Comparison of ENCODE assay signal across 24 cellular contexts in the genomic region with DNA sequence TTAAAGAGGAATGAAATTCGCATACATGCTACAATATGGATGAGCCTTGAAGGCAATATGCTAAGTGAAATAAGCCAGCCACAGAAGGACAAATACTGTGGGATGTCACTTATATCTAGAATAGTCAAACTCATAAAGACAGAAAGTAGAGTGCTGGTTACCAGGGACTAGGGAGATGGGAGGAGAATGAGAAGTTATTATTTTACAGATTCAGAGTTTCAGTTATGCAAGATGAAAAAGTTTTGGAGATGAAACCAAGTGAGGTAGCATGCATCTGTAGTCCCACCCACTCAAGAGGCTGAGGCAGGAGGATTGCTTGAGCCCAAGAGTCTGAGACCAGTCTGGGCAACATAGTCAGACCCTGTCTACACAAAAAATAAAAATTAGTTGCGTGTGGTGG.
A peak's percentile ranks its signal among the peaks of the same experiment; 100 is the strongest.
DNase-seq lines count a peak whose midpoint lies in the region; ATAC-seq lines count a peak whose summit lies in the region.
"Had no signal": no experiment of that assay in that cellular context is flagged by ENCODE, and none has a peak within 500 bp of the region (broad histone marks: within the 10 kb centered on the region; RNA-seq: fewer than 3 reads in every experiment).

No MANE protein-coding gene starts in this region.

- H3K4me1 Mint-ChIP-seq in stimulated activated naive CD8-positive, alpha-beta T cell treated with anti-CD3 and anti-CD28 coated beads, Interleukin-15, amount 100 ng/mL, for 72 hours: peaks cover 30% of the 10 kb centered on the region
- H3K4me1 Mint-ChIP-seq in activated T-helper 17 cell treated with anti-CD3 and anti-CD28 coated beads, Interleukin-2, amount 50 U/mL, for 72 hours: peaks cover 19% of the 10 kb centered on the region

- peak; percentile 7 for ATAC-seq in stimulated activated naive CD8-positive, alpha-beta T cell treated with anti-CD3 and anti-CD28 coated beads, Interleukin-15, amount 100 ng/mL, for 72 hours
- ATAC-seq in stimulated activated naive CD8-positive, alpha-beta T cell treated with anti-CD3 and anti-CD28 coated beads, Interleukin-15, Interleukin-2, amounts not matched to agents 100 U/mL and 50 U/mL, for 24 hours: no peak
- ATAC-seq in GM19463 (IDR thresholded peaks at IDR 0.05; ENCODE audit: unreplicated experiment): peak; percentile 8
- peak; percentile 36 for ATAC-seq in activated T-helper 17 cell treated with anti-CD3 and anti-CD28 coated beads, Interleukin-2, amount 50 U/mL, for 72 hours (replicated peaks)
- no peak for ATAC-seq in left lobe of liver
- ATAC-seq: A549, GM23338 had no signal

- H3K4me3 Mint-ChIP-seq in stimulated activated naive CD8-positive, alpha-beta T cell treated with anti-CD3 and anti-CD28 coated beads, Interleukin-15, amount 100 ng/mL, for 72 hours: no peak overlapping the region
- H3K4me3 Mint-ChIP-seq in activated T-helper 17 cell treated with anti-CD3 and anti-CD28 coated beads, Interleukin-2, amount 50 U/mL, for 72 hours: no peak overlapping the region
- H3K4me3 Mint-ChIP-seq: B cell, CD14-positive monocyte, GM23338 had no signal

- no peak overlapping the region for H3K27ac Mint-ChIP-seq in stimulated activated naive CD8-positive, alpha-beta T cell treated with anti-CD3 and anti-CD28 coated beads, Interleukin-15, amount 100 ng/mL, for 72 hours
- H3K27ac Mint-ChIP-seq in activated T-helper 17 cell treated with anti-CD3 and anti-CD28 coated beads, Interleukin-2, amount 50 U/mL, for 72 hours: no peak overlapping the region
- H3K27ac Mint-ChIP-seq: B cell, GM23338 had no signal

- DNase-seq in stimulated activated naive CD8-positive, alpha-beta T cell treated with anti-CD3 and anti-CD28 coated beads, Interleukin-15, amount 100 ng/mL, for 72 hours: no peak
- no peak for DNase-seq in stimulated activated naive CD8-positive, alpha-beta T cell treated with anti-CD3 and anti-CD28 coated beads, Interleukin-15, Interleukin-2, amounts not matched to agents 100 U/mL and 50 U/mL, for 24 hours
- DNase-seq in left lobe of liver (ENCODE audit: low spot score) (no peak), NCI-H2081 (lab: John Stamatoyannopoulos, UW) (no peak), SHP77 treated with DMSO at 0.1 percent for 48 hours (lab: John Stamatoyannopoulos, UW) (no peak)
- DNase-seq: DMS79; IMR-90; MV-4-11; NCI-H1105 treated with DMSO at 0.1 percent for 48 hours; NCI-H2029 treated with DMSO at 0.1 percent for 48 hours; NCI-H2171; NCI-H345; NCI-H524; NCI-H774; NK-92 treated with Interleukin-12 subunit alpha and Interleukin-12 subunit beta, amount 100 ng/mL, for 24 hours; Peyer's patch; SJCRH30; T-helper 1 cell had no signal

- H3K27me3 Mint-ChIP-seq in stimulated activated naive CD8-positive, alpha-beta T cell treated with anti-CD3 and anti-CD28 coated beads, Interleukin-15, amount 100 ng/mL, for 72 hours: peaks cover 20% of the 10 kb centered on the region
- peaks cover 9% of the 10 kb centered on the region for H3K27me3 Mint-ChIP-seq in activated T-helper 17 cell treated with anti-CD3 and anti-CD28 coated beads, Interleukin-2, amount 50 U/mL, for 72 hours
- H3K27me3 Mint-ChIP-seq: B cell had no signal

- H3K36me3 Mint-ChIP-seq in activated T-helper 17 cell treated with anti-CD3 and anti-CD28 coated beads, Interleukin-2, amount 50 U/mL, for 72 hours (ENCODE audit: low read depth): no peaks in the 10 kb centered on the region
- H3K36me3 Mint-ChIP-seq: CD14-positive monocyte had no signal

- H3K9me3 Mint-ChIP-seq in stimulated activated naive CD8-positive, alpha-beta T cell treated with anti-CD3 and anti-CD28 coated beads, Interleukin-15, amount 100 ng/mL, for 72 hours: no peaks in the 10 kb centered on the region
- H3K9me3 Mint-ChIP-seq in activated T-helper 17 cell treated with anti-CD3 and anti-CD28 coated beads, Interleukin-2, amount 50 U/mL, for 72 hours: no peaks in the 10 kb centered on the region
- H3K9me3 Mint-ChIP-seq: GM23338 had no signal

Comparison
In these comparisons a context has a peak if more than half of its experiments do, and no peak if none do; other contexts are left out.
1. ATAC-seq: peak in stimulated activated naive CD8-positive, alpha-beta T cell treated with anti-CD3 and anti-CD28 coated beads, Interleukin-15, amount 100 ng/mL, for 72 hours (single experiment), GM19463 (single experiment) and activated T-helper 17 cell treated with anti-CD3 and anti-CD28 coated beads, Interleukin-2, amount 50 U/mL, for 72 hours (single experiment); none in stimulated activated naive CD8-positive, alpha-beta T cell treated with anti-CD3 and anti-CD28 coated beads, Interleukin-15, Interleukin-2, amounts not matched to agents 100 U/mL and 50 U/mL, for 24 hours (single experiment) and left lobe of liver (single experiment).